10 cellular contexts compared by ENCODE assay signal in the genomic region with DNA sequence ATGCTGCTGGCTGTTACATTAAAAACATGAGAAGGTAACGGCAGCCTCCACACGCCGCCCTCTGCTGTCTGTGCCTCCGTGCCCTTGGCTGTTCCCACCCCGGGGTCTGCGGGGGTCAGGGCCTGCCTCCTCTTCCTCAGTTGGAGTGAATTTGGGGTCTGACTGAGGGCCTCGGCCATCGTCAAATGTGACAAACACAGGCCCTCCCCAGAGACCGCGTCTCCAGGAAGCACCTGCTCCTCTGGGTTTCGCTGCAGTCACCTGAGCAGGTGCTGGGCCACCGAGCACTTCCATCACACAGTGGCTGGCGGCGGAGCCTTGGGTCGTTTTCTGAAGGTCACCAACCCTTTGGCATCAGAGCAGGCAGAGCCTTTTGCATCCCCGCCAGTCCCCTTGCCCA.
A peak's percentile ranks its signal among the peaks of the same experiment; 100 is the strongest.
DNase-seq lines count a peak whose midpoint lies in the region; ATAC-seq lines count a peak whose summit lies in the region.
"Had no signal": no experiment of that assay in that cellular context is flagged by ENCODE, and none has a peak within 500 bp of the region (broad histone marks: within the 10 kb centered on the region; RNA-seq: fewer than 3 reads in every experiment).

No MANE protein-coding gene starts in this region.

- ATAC-seq in activated naive CD4-positive, alpha-beta T cell treated with anti-CD3 and anti-CD28 coated beads, Interleukin-2, amount 50 U/mL, for 72 hours = no peak
- ATAC-seq in HG02642 (IDR thresholded peaks at IDR 0.05; ENCODE audit: poor library complexity, unreplicated experiment) (peak; percentile 40), GM18873 (IDR thresholded peaks at IDR 0.05; ENCODE audit: low FRiP score, unreplicated experiment) (no peak)
- ATAC-seq in stimulated activated naive B cell treated with anti-CD40 and anti-IgM and Interleukin-4, amounts not matched to agents 10 μg/mL and 1 μg/mL and 100 μg/mL, for 72 hours (replicated peaks) = peak; percentile 56 to 60
- ATAC-seq: A549 had no signal

- peaks cover 10% of the 10 kb centered on the region for H3K4me1 ChIP-seq in mesenchymal stem cell (ENCODE audit: control insufficient read depth, insufficient read depth, low read depth, low read length)
- H3K4me1 ChIP-seq: A549 had no signal

- H3K27ac ChIP-seq in mesenchymal stem cell (ENCODE audit: low read length, poor library complexity, severe bottlenecking) (no peak overlapping the region), substantia nigra (ENCODE audit: low read depth, low read length, poor library complexity, severe bottlenecking) (no peak overlapping the region)
- H3K27ac ChIP-seq: A549 had no signal

- no peak overlapping the region for H3K23ac ChIP-seq in mesenchymal stem cell (ENCODE audit: low read length in 2 of 2)

- no peaks in the 10 kb centered on the region for H3K79me1 ChIP-seq in mesenchymal stem cell (replicated peaks; ENCODE audit: low read length, poor library complexity, severe bottlenecking)

- H3K27me3 Mint-ChIP-seq in stimulated activated naive B cell treated with anti-CD40 and anti-IgM and Interleukin-4, amounts not matched to agents 10 μg/mL and 1 μg/mL and 100 μg/mL, for 72 hours = no peaks in the 10 kb centered on the region

- no peak overlapping the region for H2BK120ac ChIP-seq in mesenchymal stem cell (ENCODE audit: low read depth, low read length)

- H2AFZ ChIP-seq in mesenchymal stem cell (ENCODE audit: low read depth, low read length) = no peak overlapping the region

- H3K4me1 Mint-ChIP-seq in stimulated activated naive B cell treated with anti-CD40 and anti-IgM and Interleukin-4, amounts not matched to agents 10 μg/mL and 1 μg/mL and 100 μg/mL, for 72 hours = peaks cover 43 to 70% of the 10 kb centered on the region in 2 donors

- no peaks in the 10 kb centered on the region for H3K9me3 ChIP-seq in mesenchymal stem cell (ENCODE audit: control insufficient read depth, low read length)
- H3K9me3 ChIP-seq: A549 had no signal

- H3K4me2 ChIP-seq in mesenchymal stem cell (ENCODE audit: low read length, poor library complexity, severe bottlenecking) = no peak overlapping the region
- H3K4me2 ChIP-seq: A549 had no signal

- H3K4ac ChIP-seq in mesenchymal stem cell (ENCODE audit: low read depth in 1 of 2, low read length in 2 of 2) = no peak overlapping the region

- peaks cover 0 to 6% of the 10 kb centered on the region in 2 experiments for H3K27me3 ChIP-seq in mesenchymal stem cell (ENCODE audit: control insufficient read depth in 1 of 2, insufficient read depth in 1 of 2, low read length in 2 of 2)

- no peak overlapping the region for H4K8ac ChIP-seq in mesenchymal stem cell (ENCODE audit: low read length)

- peaks cover 10 to 13% of the 10 kb centered on the region in 2 donors for H3K36me3 Mint-ChIP-seq in activated naive CD4-positive, alpha-beta T cell treated with anti-CD3 and anti-CD28 coated beads, Interleukin-2, amount 50 U/mL, for 72 hours
- peaks cover 66 to 81% of the 10 kb centered on the region in 2 donors for H3K36me3 Mint-ChIP-seq in stimulated activated naive B cell treated with anti-CD40 and anti-IgM and Interleukin-4, amounts not matched to agents 10 μg/mL and 1 μg/mL and 100 μg/mL, for 72 hours

- WGBS in mesenchymal stem cell = 97% methylated on average over 16 of the region's 16 CpGs

- H4K91ac ChIP-seq in mesenchymal stem cell (ENCODE audit: low read length) = no peak overlapping the region

- H3K4me3 ChIP-seq in mesenchymal stem cell (ENCODE audit: insufficient read depth in 1 of 2, low read depth in 1 of 2, low read length in 2 of 2) = no peak overlapping the region
- H3K4me3 ChIP-seq: A549 had no signal

- H2BK5ac ChIP-seq in mesenchymal stem cell (ENCODE audit: low read depth, low read length, poor library complexity, severe bottlenecking) = no peak overlapping the region

- H2BK12ac ChIP-seq in mesenchymal stem cell (ENCODE audit: low read length in 2 of 2) = no peak overlapping the region

- H3K9me3 Mint-ChIP-seq in activated naive CD4-positive, alpha-beta T cell treated with anti-CD3 and anti-CD28 coated beads, Interleukin-2, amount 50 U/mL, for 72 hours = no peaks in the 10 kb centered on the region
- no peaks in the 10 kb centered on the region for H3K9me3 Mint-ChIP-seq in stimulated activated naive B cell treated with anti-CD40 and anti-IgM and Interleukin-4, amounts not matched to agents 10 μg/mL and 1 μg/mL and 100 μg/mL, for 72 hours

- H3K4me3 Mint-ChIP-seq in stimulated activated naive B cell treated with anti-CD40 and anti-IgM and Interleukin-4, amounts not matched to agents 10 μg/mL and 1 μg/mL and 100 μg/mL, for 72 hours = peak overlapping the region; percentile 73 to 74

- no peak for DNase-seq in activated naive CD4-positive, alpha-beta T cell treated with anti-CD3 and anti-CD28 coated beads, Interleukin-2, amount 50 U/mL, for 72 hours (ENCODE audit: low spot score in 2 of 2)
- DNase-seq in activated naive CD4-positive, alpha-beta T cell (lab: John Stamatoyannopoulos, UW) = no peak
- DNase-seq in NAMALWA (ENCODE audit: low spot score) = peak; percentile 76
- peak; percentile 49 for DNase-seq in stimulated activated naive B cell treated with anti-CD40 and anti-IgM and Interleukin-4, amounts not matched to agents 10 μg/mL and 1 μg/mL and 100 μg/mL, for 72 hours
- DNase-seq in mesenchymal stem cell = no peak
- no peak for DNase-seq in substantia nigra (lab: John Stamatoyannopoulos, UW)
- DNase-seq: NCI-H1105 had no signal

- no peak overlapping the region for H3K9ac ChIP-seq in mesenchymal stem cell (ENCODE audit: low read length)

- peak overlapping the region; percentile 74 to 91 for H3K27ac Mint-ChIP-seq in activated naive CD4-positive, alpha-beta T cell treated with anti-CD3 and anti-CD28 coated beads, Interleukin-2, amount 50 U/mL, for 72 hours
- peak overlapping the region; percentile 96 for H3K27ac Mint-ChIP-seq in stimulated activated naive B cell treated with anti-CD40 and anti-IgM and Interleukin-4, amounts not matched to agents 10 μg/mL and 1 μg/mL and 100 μg/mL, for 72 hours

- no peak overlapping the region for H2AK5ac ChIP-seq in mesenchymal stem cell (ENCODE audit: low read length, severe bottlenecking)

- H3K36me3 ChIP-seq in mesenchymal stem cell (ENCODE audit: control insufficient read depth in 1 of 2, insufficient read depth in 2 of 2, low read depth in 1 of 2, low read length in 2 of 2) = peaks cover 4 to 14% of the 10 kb centered on the region in 2 experiments

- no peak overlapping the region for H2BK15ac ChIP-seq in mesenchymal stem cell (ENCODE audit: low read depth, poor library complexity, severe bottlenecking)

- no peak overlapping the region for H3K14ac ChIP-seq in mesenchymal stem cell (ENCODE audit: low read length in 2 of 2)

- H3K18ac ChIP-seq in mesenchymal stem cell (ENCODE audit: low read depth in 1 of 2, low read length in 2 of 2) = no peak overlapping the region

Comparison
In these comparisons a context has a peak if more than half of its experiments do, and no peak if none do; other contexts are left out.
1. ATAC-seq: peak in HG02642 (single experiment) and stimulated activated naive B cell treated with anti-CD40 and anti-IgM and Interleukin-4, amounts not matched to agents 10 μg/mL and 1 μg/mL and 100 μg/mL, for 72 hours (2 of 2); none in activated naive CD4-positive, alpha-beta T cell treated with anti-CD3 and anti-CD28 coated beads, Interleukin-2, amount 50 U/mL, for 72 hours (0 of 2) and GM18873 (single experiment).
2. DNase-seq: peak in NAMALWA (single experiment) and stimulated activated naive B cell treated with anti-CD40 and anti-IgM and Interleukin-4, amounts not matched to agents 10 μg/mL and 1 μg/mL and 100 μg/mL, for 72 hours (single experiment); none in activated naive CD4-positive, alpha-beta T cell treated with anti-CD3 and anti-CD28 coated beads, Interleukin-2, amount 50 U/mL, for 72 hours (0 of 2), activated naive CD4-positive, alpha-beta T cell (0 of 4), mesenchymal stem cell (single experiment) and substantia nigra (0 of 49).